ENCODE assay signal across 8 cellular contexts in the genomic region with DNA sequence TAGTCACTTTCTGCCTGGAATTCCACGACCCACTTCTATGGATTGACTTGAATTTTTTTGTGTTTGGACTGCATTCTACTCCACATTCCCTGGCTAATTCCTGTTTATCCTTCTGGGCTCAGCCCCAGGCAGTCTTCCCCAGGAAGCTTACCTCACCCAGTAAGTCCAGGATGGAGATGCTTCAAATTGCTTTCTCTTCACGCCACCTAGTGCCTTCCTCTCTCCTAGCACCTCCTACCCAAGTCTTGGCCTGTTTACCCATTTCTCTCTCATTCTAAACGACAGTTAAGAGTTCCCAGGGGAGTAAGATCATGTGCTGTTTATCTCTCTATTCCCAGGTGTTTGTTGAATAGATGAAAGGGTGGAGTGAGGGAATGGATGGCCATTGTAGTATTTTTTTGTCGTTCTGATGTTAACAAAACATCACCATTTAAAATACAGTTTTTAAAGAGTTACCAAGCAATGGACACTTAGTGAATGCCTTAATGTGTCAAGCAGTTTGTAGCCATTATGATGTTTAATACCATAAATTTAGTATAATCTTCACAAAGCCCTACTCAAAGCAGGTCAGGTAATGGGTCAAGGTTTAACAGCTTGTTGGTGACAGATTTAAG.
A peak's percentile ranks its signal among the peaks of the same experiment; 100 is the strongest.
DNase-seq lines count a peak whose midpoint lies in the region; ATAC-seq and TF ChIP-seq lines count a peak whose summit lies in the region.

No MANE protein-coding gene starts in this region.

- peak overlapping the region; percentile 53 for H3K4me2 ChIP-seq in OCI-LY7 (ENCODE audit: low read length)
- no peak overlapping the region for H3K4me2 ChIP-seq in mammary epithelial cell (ENCODE audit: insufficient read depth, low read depth, low read length)

- no peak overlapping the region for H3K4me3 ChIP-seq in OCI-LY7 (ENCODE audit: low read depth, low read length, poor library complexity, severe bottlenecking)
- no peak overlapping the region for H3K4me3 ChIP-seq in mammary epithelial cell (replicated peaks in 1 of 3; ENCODE audit: insufficient read depth in 1 of 3, low read depth in 2 of 3, low read length in 3 of 3)
- H3K4me3 ChIP-seq in uterus, result no peak overlapping the region

- TF ChIP-seq POLR2A in uterus (IDR thresholded peaks at IDR 0.05), result no peak

- H3K4me1 ChIP-seq in OCI-LY7 (ENCODE audit: insufficient read depth, low read length, poor library complexity, severe bottlenecking), result peaks cover 22% of the 10 kb centered on the region
- peaks cover 4% of the 10 kb centered on the region for H3K4me1 ChIP-seq in mammary epithelial cell (ENCODE audit: insufficient read depth, low read length)
- no peaks in the 10 kb centered on the region for H3K4me1 ChIP-seq in uterus

- CTCF ChIA-PET in OCI-LY7 (lab: Charles Lee; ENCODE audit: unreplicated experiment), result interaction anchor here (0.6 to 2.7 kb wide), 7 partner anchors 9 to 103 kb away, joined by 3 to 13 read pairs (median 4); no protein-coding TSS in a partner anchor
- CTCF ChIA-PET in mammary epithelial cell (lab: Charles Lee; ENCODE audit: low non-redundant PET), result interaction anchor here (0.6 to 0.8 kb wide), 2 partner anchors 195 to 417 kb away, joined by 4 to 5 read pairs; no protein-coding TSS in a partner anchor

- dilution Hi-C loops in mammary epithelial cell (cut with HindIII; ENCODE audit: low sequenced_read_pairs), result no loop called here

- H3K27me3 ChIP-seq in mammary epithelial cell (ENCODE audit: insufficient read depth, low read length) (peaks cover 2% of the 10 kb centered on the region), uterus (no peaks in the 10 kb centered on the region)

- H3K9me3 ChIP-seq in OCI-LY7 (ENCODE audit: low read length), result no peaks in the 10 kb centered on the region
- H3K9me3 ChIP-seq in mammary epithelial cell (replicated peaks; ENCODE audit: insufficient read depth, low read length), result no peaks in the 10 kb centered on the region
- H3K9me3 ChIP-seq in uterus, result no peaks in the 10 kb centered on the region

- H3K79me2 ChIP-seq in OCI-LY7 (ENCODE audit: insufficient read depth, low read depth, low read length), result no peaks in the 10 kb centered on the region
- H3K79me2 ChIP-seq in mammary epithelial cell (ENCODE audit: insufficient read depth, low read length), result no peaks in the 10 kb centered on the region

- ATAC-seq in GM21423 (IDR thresholded peaks at IDR 0.05; ENCODE audit: unreplicated experiment) (peak; percentile 75), left colon (peak; percentile 69)

- H3K36me3 ChIP-seq in OCI-LY7 (ENCODE audit: insufficient read depth, low read length) (no peaks in the 10 kb centered on the region), mammary epithelial cell (ENCODE audit: insufficient read depth, low read length) (no peaks in the 10 kb centered on the region), uterus (no peaks in the 10 kb centered on the region)

- H4K20me1 ChIP-seq in OCI-LY7 (ENCODE audit: insufficient read depth, low read length) (no peaks in the 10 kb centered on the region), mammary epithelial cell (ENCODE audit: insufficient read depth, low read length) (no peaks in the 10 kb centered on the region)

- 17% methylated on average over 4 of the region's 4 CpGs for WGBS in mammary epithelial cell (ENCODE audit: low coverage, missing lambda C conversion rate)

- POLR2A ChIA-PET in OCI-LY7 (lab: Charles Lee), result interaction anchor here (1.3 to 1.4 kb wide), 2 partner anchors 12 to 97 kb away, joined by 4 to 5 read pairs; no protein-coding TSS in a partner anchor

- peak overlapping the region; percentile 91 for H2AFZ ChIP-seq in OCI-LY7 (ENCODE audit: low read length)
- no peak overlapping the region for H2AFZ ChIP-seq in mammary epithelial cell (ENCODE audit: low read depth, low read length)

- in situ Hi-C loops in KBM-7 (cut with MboI; ENCODE audit: low pct_unique_long_range_greater_than_20kb, low sequenced_read_pairs), result no loop called here
- in situ Hi-C loops in mammary epithelial cell (cut with MboI; ENCODE audit: low sequenced_read_pairs in 2 of 2), result loop anchor here in 1 of 2 donors (25.0 kb wide), 1 partner anchor 207 kb away; no protein-coding TSS in a partner anchor

- intact Hi-C loops in OCI-LY7 (cut with micrococcal nuclease; ENCODE audit: unreplicated experiment) (loop anchor here (1.0 to 2.0 kb wide), 3 partner anchors 96 to 212 kb away; no protein-coding TSS in a partner anchor), mammary epithelial cell (cut with micrococcal nuclease) (loop anchor here (1.0 to 5.0 kb wide), 5 partner anchors 96 to 418 kb away; partner anchors contain the start of gene SFRP4), left colon (cut with DNase I, micrococcal nuclease) (no loop called here), uterus (cut with DNase I; ENCODE audit: low total_unique reads) (no loop called here)

- no peak overlapping the region for H3K9ac ChIP-seq in mammary epithelial cell (ENCODE audit: insufficient read depth, low read length)

- peak; percentile 89 for TF ChIP-seq CTCF in OCI-LY7 (conservative IDR thresholded peaks at IDR 0.05; ENCODE audit: low read length)
- peak; percentile 54 to 71 for TF ChIP-seq CTCF in mammary epithelial cell (conservative IDR thresholded peaks at IDR 0.05 in 1 of 2, IDR thresholded peaks at IDR 0.05 in 1 of 2; ENCODE audit: extremely low read depth in 1 of 2, insufficient read depth in 1 of 2, low read depth in 1 of 2, low read length in 2 of 2)
- TF ChIP-seq CTCF in uterus (IDR thresholded peaks at IDR 0.05), result peak; percentile 30 to 64 (median 50)

- H3K27ac ChIP-seq in OCI-LY7 (ENCODE audit: low read depth, low read length, poor library complexity, severe bottlenecking), result peak overlapping the region; percentile 53
- no peak overlapping the region for H3K27ac ChIP-seq in mammary epithelial cell (ENCODE audit: insufficient read depth, low read depth, low read length)
- no peak overlapping the region for H3K27ac ChIP-seq in uterus

- H3K9me2 ChIP-seq in OCI-LY7 (ENCODE audit: insufficient read depth, low read length), result no peaks in the 10 kb centered on the region

- BruUV-seq in OCI-LY7 (replicated peaks; lab: Mats Ljungman, UMichigan) (no TSS peak), mammary epithelial cell (replicated peaks; lab: Mats Ljungman, UMichigan) (no TSS peak)

- peak; percentile 86 for DNase-seq in EL
- DNase-seq in KBM-7, result peak; percentile 87
- peak; percentile 88 for DNase-seq in OCI-LY7 (ENCODE audit: low spot score)
- DNase-seq in mammary epithelial cell, result peak; percentile 52
- no peak for DNase-seq in left colon
- DNase-seq in uterus, result peak in 1 of 2 donors; percentile 41
- no peak for DNase-seq in stimulated activated CD4-positive, alpha-beta T cell treated with anti-CD3 and anti-CD28 coated beads, Interleukin-4, amount 100 ng/mL, for 24 hours

Comparison
In these comparisons a context has a peak if more than half of its experiments do, and no peak if none do; other contexts are left out.
1. DNase-seq: peak in EL (single experiment), KBM-7 (single experiment), OCI-LY7 (single experiment) and mammary epithelial cell (single experiment); none in left colon (0 of 2) and stimulated activated CD4-positive, alpha-beta T cell treated with anti-CD3 and anti-CD28 coated beads, Interleukin-4, amount 100 ng/mL, for 24 hours (single experiment).
2. intact Hi-C loops: an anchor here in OCI-LY7 (1.0 to 2.0 kb wide) and mammary epithelial cell (1.0 to 5.0 kb wide); none called in left colon and uterus.
3. Peak in every context shown above with its lines, with median percentiles within 50 percentile points of each other: CTCF ChIP-seq.